In genomic region chr14:74507796-74508195, GRCh38 we compare ENCODE assay signal across 18 cellular contexts.
"Had no signal": no experiment of that assay in that cellular context is flagged by ENCODE, and none has a peak within 500 bp of the region (broad histone marks: within the 10 kb centered on the region; RNA-seq: fewer than 3 reads in every experiment).

No MANE protein-coding gene starts in this region.

- H3K9me3 Mint-ChIP-seq: central memory CD8-positive, alpha-beta T cell; naive thymus-derived CD4-positive, alpha-beta T cell had no signal

- H3K4me3 ChIP-seq: colonic mucosa, gastrocnemius medialis, left ventricle myocardium inferior, tibial nerve, uterus had no signal

- H3K27ac ChIP-seq: colonic mucosa, gastrocnemius medialis, left ventricle myocardium inferior, neutrophil, uterus, VCaP had no signal

- H3K27me3 ChIP-seq: colonic mucosa, gastrocnemius medialis, neutrophil, tibial nerve, uterus had no signal

- H3K4me1 ChIP-seq: colonic mucosa, gastrocnemius medialis, uterus had no signal

- H3K36me3 ChIP-seq: colonic mucosa, gastrocnemius medialis, left ventricle myocardium inferior, neutrophil, uterus had no signal

- H3K36me3 Mint-ChIP-seq: activated naive CD8-positive, alpha-beta T cell had no signal

- H3K4me3 Mint-ChIP-seq: activated naive CD8-positive, alpha-beta T cell; central memory CD8-positive, alpha-beta T cell; naive thymus-derived CD4-positive, alpha-beta T cell had no signal

- DNase-seq: activated CD4-positive, alpha-beta T cell treated with anti-CD3 and anti-CD28 coated beads, Interleukin-2, amount 50 U/mL, for 1 hour; activated CD8-positive, alpha-beta memory T cell treated with anti-CD3 and anti-CD28 coated beads, Interleukin-2, amount 50 U/mL, for 4 hours; activated gamma-delta T cell; colonic mucosa; gastrocnemius medialis; left ventricle myocardium inferior; naive thymus-derived CD4-positive, alpha-beta T cell; stimulated activated CD8-positive, alpha-beta memory T cell treated with anti-CD3 and anti-CD28 coated beads, Interleukin-4, amount 100 ng/mL, for 48 hours; stimulated activated naive CD4-positive, alpha-beta T cell; T-helper 2 cell; uterus had no signal

- ATAC-seq: gastrocnemius medialis; naive thymus-derived CD4-positive, alpha-beta T cell; sciatic nerve had no signal

- H3K4me1 Mint-ChIP-seq: central memory CD8-positive, alpha-beta T cell had no signal

- H3K9me3 ChIP-seq: colonic mucosa, gastrocnemius medialis, left ventricle myocardium inferior, neutrophil, tibial nerve, uterus had no signal

- H3K27me3 Mint-ChIP-seq: activated naive CD8-positive, alpha-beta T cell had no signal

- FAIRE-seq: endometrium had no signal

- H3K27ac Mint-ChIP-seq: activated naive CD8-positive, alpha-beta T cell had no signal
